Comparison of ENCODE assay signal across 8 cellular contexts in the genomic region with DNA sequence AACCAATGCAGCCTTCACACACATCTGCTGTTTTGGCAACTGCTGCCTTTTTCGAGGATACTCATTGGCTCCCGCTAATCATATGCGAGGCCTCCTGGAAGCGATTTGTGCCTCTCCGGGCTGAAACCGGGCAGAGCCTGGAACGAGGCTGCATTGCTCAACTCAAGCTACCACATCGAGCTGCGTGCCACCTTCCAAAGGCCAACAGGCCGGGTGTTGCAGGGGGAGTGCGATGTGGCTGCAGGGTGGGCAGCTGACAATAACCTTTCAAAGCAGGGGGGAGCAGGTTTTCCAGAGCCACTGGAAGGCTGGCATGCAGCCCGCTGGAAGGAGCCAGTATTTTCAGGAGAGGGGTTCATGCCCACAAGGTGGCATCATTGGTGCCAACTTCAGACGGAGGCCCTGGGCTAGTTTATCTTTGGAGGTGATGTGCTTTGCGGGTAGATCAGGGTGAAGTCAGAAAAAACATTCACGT.
A peak's percentile ranks its signal among the peaks of the same experiment; 100 is the strongest.
DNase-seq lines count a peak whose midpoint lies in the region; ATAC-seq and TF ChIP-seq lines count a peak whose summit lies in the region.

No MANE protein-coding gene starts in this region.

- no peak overlapping the region for H2AFZ ChIP-seq in PC-9

- H3K9me3 ChIP-seq in PC-9 (ENCODE audit: insufficient read depth, low read depth), result no peaks in the 10 kb centered on the region

- H3K36me3 Mint-ChIP-seq in activated naive CD8-positive, alpha-beta T cell treated with anti-CD3 and anti-CD28 coated beads, Interleukin-2, amount 50 U/mL, for 24 hours (ENCODE audit: low read depth), result no peaks in the 10 kb centered on the region

- CTCF ChIA-PET in PC-9 (lab: Charles Lee), result no interaction called here

- 0 out of 2 replicates have a peak, but pooled peaks cover 3% of the 10 kb centered on the region for H3K27me3 ChIP-seq in PC-9 (ENCODE audit: insufficient read depth, low read depth)

- intact Hi-C loops in PC-9 (cut with micrococcal nuclease; ENCODE audit: unreplicated experiment), result no loop called here

- ATAC-seq in activated naive CD8-positive, alpha-beta T cell treated with anti-CD3 and anti-CD28 coated beads, Interleukin-2, amount 50 U/mL, for 24 hours, result no peak
- ATAC-seq in HG03469 (IDR thresholded peaks at IDR 0.05; ENCODE audit: unreplicated experiment) (no peak), GM19395 (IDR thresholded peaks at IDR 0.05; ENCODE audit: unreplicated experiment) (no peak)

- no peak overlapping the region for H3K4me3 ChIP-seq in AG09309 (ENCODE audit: control insufficient read depth, low read depth, low read length)
- H3K4me3 ChIP-seq in PC-9, result no peak overlapping the region

- H3K27ac ChIP-seq in PC-9, result no peak overlapping the region

- DNase-seq in AG09309 (ENCODE audit: low read depth) (peak; percentile 66), H4 (ENCODE audit: low spot score) (peak; percentile 26), PC-9 (peak; percentile 12 to 32), kidney tubule cell (ENCODE audit: low spot score) (peak; percentile 49)
- peak; percentile 36 for DNase-seq in activated naive CD8-positive, alpha-beta T cell treated with anti-CD3 and anti-CD28 coated beads, Interleukin-2, amount 50 U/mL, for 24 hours
- DNase-seq in stimulated activated CD8-positive, alpha-beta memory T cell treated with anti-CD3 and anti-CD28 coated beads, Interleukin-4, amount 100 ng/mL, for 48 hours, result peak; percentile 36

- no peaks in the 10 kb centered on the region for H3K9me3 Mint-ChIP-seq in activated naive CD8-positive, alpha-beta T cell treated with anti-CD3 and anti-CD28 coated beads, Interleukin-2, amount 50 U/mL, for 24 hours

- H3K79me2 ChIP-seq in PC-9 (ENCODE audit: low read depth), result no peaks in the 10 kb centered on the region

- H3K27ac Mint-ChIP-seq in activated naive CD8-positive, alpha-beta T cell treated with anti-CD3 and anti-CD28 coated beads, Interleukin-2, amount 50 U/mL, for 24 hours, result no peak overlapping the region

- TF ChIP-seq CTCF in AG09309 (IDR thresholded peaks at IDR 0.05; ENCODE audit: control insufficient read depth, insufficient read depth, low read depth, low read length, missing control alignments) (peak; percentile 31), PC-9 (conservative IDR thresholded peaks at IDR 0.05) (peak; percentile 52; the same call in 1 of the 2 replicates)

- H3K27me3 Mint-ChIP-seq in activated naive CD8-positive, alpha-beta T cell treated with anti-CD3 and anti-CD28 coated beads, Interleukin-2, amount 50 U/mL, for 24 hours, result no peaks in the 10 kb centered on the region

- H3K9me2 ChIP-seq in PC-9 (ENCODE audit: insufficient read depth), result no peaks in the 10 kb centered on the region

- no TSS peak for BruUV-seq in PC-9 (replicated peaks; lab: Mats Ljungman, UMichigan)

- H4K20me1 ChIP-seq in PC-9 (ENCODE audit: insufficient read depth), result no peaks in the 10 kb centered on the region

- no peaks in the 10 kb centered on the region for H3F3A ChIP-seq in PC-9 (ENCODE audit: insufficient read depth, low read depth)

- H3K4me1 ChIP-seq in PC-9 (replicated peaks; ENCODE audit: insufficient read depth), result no peaks in the 10 kb centered on the region

- POLR2A ChIA-PET in PC-9 (lab: Charles Lee; ENCODE audit: unreplicated experiment), result no interaction called here

- H3K4me3 Mint-ChIP-seq in activated naive CD8-positive, alpha-beta T cell treated with anti-CD3 and anti-CD28 coated beads, Interleukin-2, amount 50 U/mL, for 24 hours, result no peak overlapping the region

- no peak overlapping the region for H3K4me2 ChIP-seq in PC-9

- H3K36me3 ChIP-seq in PC-9 (ENCODE audit: low read depth), result no peaks in the 10 kb centered on the region

- H3K4me1 Mint-ChIP-seq in activated naive CD8-positive, alpha-beta T cell treated with anti-CD3 and anti-CD28 coated beads, Interleukin-2, amount 50 U/mL, for 24 hours, result peaks cover 6% of the 10 kb centered on the region
